2 cellular contexts compared by ENCODE assay signal in the genomic region with DNA sequence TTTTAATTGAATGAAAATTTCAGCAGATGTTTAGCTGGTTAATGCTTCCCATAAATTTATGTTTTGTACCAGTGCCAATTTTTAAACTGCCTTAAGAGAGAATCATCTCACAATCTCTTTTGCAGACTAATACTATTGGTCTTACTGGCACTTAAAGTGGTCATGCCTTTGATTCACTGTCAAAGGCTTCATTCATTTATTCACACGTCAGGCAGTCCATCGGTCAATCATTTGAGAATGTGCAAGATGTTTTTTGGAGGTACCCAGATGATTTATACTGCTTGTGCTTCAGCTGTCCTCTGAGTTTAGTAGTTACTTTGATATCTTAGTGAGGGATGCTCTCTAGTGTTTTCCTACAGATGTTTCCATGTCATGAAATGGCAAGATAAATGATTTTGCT.
TF ChIP-seq lines count a peak whose summit lies in the region.

No MANE protein-coding gene starts in this region.

TF ChIP-seq in liver, 16 proteins besides CTCF, POLR2A, EP300 and RAD21 (continued from another document):
- TF ChIP-seq HNF4A (conservative IDR thresholded peaks at IDR 0.05) (no peak), NR2F2 (IDR thresholded peaks at IDR 0.05) (no peak), JUND (IDR thresholded peaks at IDR 0.05) (no peak), MAX (IDR thresholded peaks at IDR 0.05) (no peak), REST (IDR thresholded peaks at IDR 0.05) (no peak), HNF4G (IDR thresholded peaks at IDR 0.05) (no peak), FOXA2 (IDR thresholded peaks at IDR 0.05) (no peak), EGR1 (IDR thresholded peaks at IDR 0.05; ENCODE audit: low read depth in 2 of 2) (no peak)
- TF ChIP-seq, protein P1, sequence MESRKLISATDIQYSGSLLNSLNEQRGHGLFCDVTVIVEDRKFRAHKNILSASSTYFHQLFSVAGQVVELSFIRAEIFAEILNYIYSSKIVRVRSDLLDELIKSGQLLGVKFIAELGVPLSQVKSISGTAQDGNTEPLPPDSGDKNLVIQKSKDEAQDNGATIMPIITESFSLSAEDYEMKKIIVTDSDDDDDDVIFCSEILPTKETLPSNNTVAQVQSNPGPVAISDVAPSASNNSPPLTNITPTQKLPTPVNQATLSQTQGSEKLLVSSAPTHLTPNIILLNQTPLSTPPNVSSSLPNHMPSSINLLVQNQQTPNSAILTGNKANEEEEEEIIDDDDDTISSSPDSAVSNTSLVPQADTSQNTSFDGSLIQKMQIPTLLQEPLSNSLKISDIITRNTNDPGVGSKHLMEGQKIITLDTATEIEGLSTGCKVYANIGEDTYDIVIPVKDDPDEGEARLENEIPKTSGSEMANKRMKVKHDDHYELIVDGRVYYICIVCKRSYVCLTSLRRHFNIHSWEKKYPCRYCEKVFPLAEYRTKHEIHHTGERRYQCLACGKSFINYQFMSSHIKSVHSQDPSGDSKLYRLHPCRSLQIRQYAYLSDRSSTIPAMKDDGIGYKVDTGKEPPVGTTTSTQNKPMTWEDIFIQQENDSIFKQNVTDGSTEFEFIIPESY (IDR thresholded peaks at IDR 0.05), result no peak
- TF ChIP-seq, protein P2, sequence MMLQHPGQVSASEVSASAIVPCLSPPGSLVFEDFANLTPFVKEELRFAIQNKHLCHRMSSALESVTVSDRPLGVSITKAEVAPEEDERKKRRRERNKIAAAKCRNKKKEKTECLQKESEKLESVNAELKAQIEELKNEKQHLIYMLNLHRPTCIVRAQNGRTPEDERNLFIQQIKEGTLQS (IDR thresholded peaks at IDR 0.05), result no peak

TF ChIP-seq in HepG2, 621 proteins besides CTCF, POLR2A, EP300 and RAD21:
- TF ChIP-seq ZNF512 (CRISPR knock-in tag; IDR thresholded peaks at IDR 0.05) (no peak), SIN3B (IDR thresholded peaks at IDR 0.05; ENCODE audit: low read length) (no peak), ZNF607 (CRISPR knock-in tag; IDR thresholded peaks at IDR 0.05; ENCODE audit: borderline replicate concordance) (no peak), NBN (conservative IDR thresholded peaks at IDR 0.05) (no peak), ZNF652 (CRISPR knock-in tag; IDR thresholded peaks at IDR 0.05; ENCODE audit: borderline replicate concordance, low read depth) (no peak)
- TF ChIP-seq, protein P3, sequence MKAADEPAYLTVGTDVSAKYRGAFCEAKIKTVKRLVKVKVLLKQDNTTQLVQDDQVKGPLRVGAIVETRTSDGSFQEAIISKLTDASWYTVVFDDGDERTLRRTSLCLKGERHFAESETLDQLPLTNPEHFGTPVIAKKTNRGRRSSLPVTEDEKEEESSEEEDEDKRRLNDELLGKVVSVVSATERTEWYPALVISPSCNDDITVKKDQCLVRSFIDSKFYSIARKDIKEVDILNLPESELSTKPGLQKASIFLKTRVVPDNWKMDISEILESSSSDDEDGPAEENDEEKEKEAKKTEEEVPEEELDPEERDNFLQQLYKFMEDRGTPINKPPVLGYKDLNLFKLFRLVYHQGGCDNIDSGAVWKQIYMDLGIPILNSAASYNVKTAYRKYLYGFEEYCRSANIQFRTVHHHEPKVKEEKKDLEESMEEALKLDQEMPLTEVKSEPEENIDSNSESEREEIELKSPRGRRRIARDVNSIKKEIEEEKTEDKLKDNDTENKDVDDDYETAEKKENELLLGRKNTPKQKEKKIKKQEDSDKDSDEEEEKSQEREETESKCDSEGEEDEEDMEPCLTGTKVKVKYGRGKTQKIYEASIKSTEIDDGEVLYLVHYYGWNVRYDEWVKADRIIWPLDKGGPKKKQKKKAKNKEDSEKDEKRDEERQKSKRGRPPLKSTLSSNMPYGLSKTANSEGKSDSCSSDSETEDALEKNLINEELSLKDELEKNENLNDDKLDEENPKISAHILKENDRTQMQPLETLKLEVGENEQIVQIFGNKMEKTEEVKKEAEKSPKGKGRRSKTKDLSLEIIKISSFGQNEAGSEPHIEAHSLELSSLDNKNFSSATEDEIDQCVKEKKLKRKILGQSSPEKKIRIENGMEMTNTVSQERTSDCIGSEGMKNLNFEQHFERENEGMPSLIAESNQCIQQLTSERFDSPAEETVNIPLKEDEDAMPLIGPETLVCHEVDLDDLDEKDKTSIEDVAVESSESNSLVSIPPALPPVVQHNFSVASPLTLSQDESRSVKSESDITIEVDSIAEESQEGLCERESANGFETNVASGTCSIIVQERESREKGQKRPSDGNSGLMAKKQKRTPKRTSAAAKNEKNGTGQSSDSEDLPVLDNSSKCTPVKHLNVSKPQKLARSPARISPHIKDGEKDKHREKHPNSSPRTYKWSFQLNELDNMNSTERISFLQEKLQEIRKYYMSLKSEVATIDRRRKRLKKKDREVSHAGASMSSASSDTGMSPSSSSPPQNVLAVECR (CRISPR knock-in tag; IDR thresholded peaks at IDR 0.05; ENCODE audit: borderline replicate concordance), result no peak
